2 cellular contexts compared by ENCODE assay signal in the genomic region with DNA sequence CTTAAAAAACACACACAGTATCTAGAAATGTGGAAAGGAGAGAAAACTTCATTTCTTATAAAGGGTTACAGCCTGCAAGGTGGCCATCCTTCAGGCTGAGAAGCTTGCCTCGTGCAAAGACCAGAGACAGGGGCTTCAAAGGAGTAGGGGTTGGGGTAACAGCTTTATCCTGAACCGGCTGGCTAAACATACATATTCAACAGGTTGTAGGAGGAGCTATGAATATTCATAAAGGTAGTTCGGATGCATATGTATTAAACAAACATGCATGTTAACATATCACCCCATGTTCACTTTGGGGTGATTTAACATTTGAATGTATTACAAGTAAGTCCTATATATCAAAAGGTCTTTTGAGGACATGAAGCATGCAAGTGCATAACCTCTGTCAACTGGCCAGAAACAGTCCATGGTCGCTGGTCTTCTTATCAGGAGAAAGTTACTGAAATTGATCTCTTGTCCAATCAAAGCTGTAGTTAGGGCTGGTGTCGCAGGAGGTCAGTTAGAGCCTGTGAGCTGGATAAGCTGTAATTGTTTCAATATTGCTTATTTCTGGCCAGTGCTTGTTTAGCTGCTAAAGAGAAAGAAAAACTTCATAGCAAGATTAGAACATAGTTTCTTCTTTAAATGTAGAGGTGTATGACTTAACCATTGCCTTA.
TF ChIP-seq lines count a peak whose summit lies in the region.

No MANE protein-coding gene starts in this region.

TF ChIP-seq in liver, 16 proteins besides CTCF, POLR2A, EP300 and RAD21:
- no peak for TF ChIP-seq HNF4G (IDR thresholded peaks at IDR 0.05)
- TF ChIP-seq HNF4A (conservative IDR thresholded peaks at IDR 0.05) = peak; percentile 37 to 48
- no peak for TF ChIP-seq FOXA1 (IDR thresholded peaks at IDR 0.05)
- TF ChIP-seq SP1 (IDR thresholded peaks at IDR 0.05) = peak; percentile 39
- TF ChIP-seq, protein P1, sequence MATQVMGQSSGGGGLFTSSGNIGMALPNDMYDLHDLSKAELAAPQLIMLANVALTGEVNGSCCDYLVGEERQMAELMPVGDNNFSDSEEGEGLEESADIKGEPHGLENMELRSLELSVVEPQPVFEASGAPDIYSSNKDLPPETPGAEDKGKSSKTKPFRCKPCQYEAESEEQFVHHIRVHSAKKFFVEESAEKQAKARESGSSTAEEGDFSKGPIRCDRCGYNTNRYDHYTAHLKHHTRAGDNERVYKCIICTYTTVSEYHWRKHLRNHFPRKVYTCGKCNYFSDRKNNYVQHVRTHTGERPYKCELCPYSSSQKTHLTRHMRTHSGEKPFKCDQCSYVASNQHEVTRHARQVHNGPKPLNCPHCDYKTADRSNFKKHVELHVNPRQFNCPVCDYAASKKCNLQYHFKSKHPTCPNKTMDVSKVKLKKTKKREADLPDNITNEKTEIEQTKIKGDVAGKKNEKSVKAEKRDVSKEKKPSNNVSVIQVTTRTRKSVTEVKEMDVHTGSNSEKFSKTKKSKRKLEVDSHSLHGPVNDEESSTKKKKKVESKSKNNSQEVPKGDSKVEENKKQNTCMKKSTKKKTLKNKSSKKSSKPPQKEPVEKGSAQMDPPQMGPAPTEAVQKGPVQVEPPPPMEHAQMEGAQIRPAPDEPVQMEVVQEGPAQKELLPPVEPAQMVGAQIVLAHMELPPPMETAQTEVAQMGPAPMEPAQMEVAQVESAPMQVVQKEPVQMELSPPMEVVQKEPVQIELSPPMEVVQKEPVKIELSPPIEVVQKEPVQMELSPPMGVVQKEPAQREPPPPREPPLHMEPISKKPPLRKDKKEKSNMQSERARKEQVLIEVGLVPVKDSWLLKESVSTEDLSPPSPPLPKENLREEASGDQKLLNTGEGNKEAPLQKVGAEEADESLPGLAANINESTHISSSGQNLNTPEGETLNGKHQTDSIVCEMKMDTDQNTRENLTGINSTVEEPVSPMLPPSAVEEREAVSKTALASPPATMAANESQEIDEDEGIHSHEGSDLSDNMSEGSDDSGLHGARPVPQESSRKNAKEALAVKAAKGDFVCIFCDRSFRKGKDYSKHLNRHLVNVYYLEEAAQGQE (IDR thresholded peaks at IDR 0.05) = no peak
- TF ChIP-seq FOXA2 (IDR thresholded peaks at IDR 0.05) = no peak
- TF ChIP-seq, protein P2, sequence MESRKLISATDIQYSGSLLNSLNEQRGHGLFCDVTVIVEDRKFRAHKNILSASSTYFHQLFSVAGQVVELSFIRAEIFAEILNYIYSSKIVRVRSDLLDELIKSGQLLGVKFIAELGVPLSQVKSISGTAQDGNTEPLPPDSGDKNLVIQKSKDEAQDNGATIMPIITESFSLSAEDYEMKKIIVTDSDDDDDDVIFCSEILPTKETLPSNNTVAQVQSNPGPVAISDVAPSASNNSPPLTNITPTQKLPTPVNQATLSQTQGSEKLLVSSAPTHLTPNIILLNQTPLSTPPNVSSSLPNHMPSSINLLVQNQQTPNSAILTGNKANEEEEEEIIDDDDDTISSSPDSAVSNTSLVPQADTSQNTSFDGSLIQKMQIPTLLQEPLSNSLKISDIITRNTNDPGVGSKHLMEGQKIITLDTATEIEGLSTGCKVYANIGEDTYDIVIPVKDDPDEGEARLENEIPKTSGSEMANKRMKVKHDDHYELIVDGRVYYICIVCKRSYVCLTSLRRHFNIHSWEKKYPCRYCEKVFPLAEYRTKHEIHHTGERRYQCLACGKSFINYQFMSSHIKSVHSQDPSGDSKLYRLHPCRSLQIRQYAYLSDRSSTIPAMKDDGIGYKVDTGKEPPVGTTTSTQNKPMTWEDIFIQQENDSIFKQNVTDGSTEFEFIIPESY (IDR thresholded peaks at IDR 0.05) = no peak
- peak; percentile 54 for TF ChIP-seq NR2F2 (IDR thresholded peaks at IDR 0.05)
- no peak for TF ChIP-seq JUND (IDR thresholded peaks at IDR 0.05)
- TF ChIP-seq RXRA (IDR thresholded peaks at IDR 0.05) = peak; percentile 74 to 81
- TF ChIP-seq YY1 (IDR thresholded peaks at IDR 0.05) = peak; percentile 31
- TF ChIP-seq, protein P3, sequence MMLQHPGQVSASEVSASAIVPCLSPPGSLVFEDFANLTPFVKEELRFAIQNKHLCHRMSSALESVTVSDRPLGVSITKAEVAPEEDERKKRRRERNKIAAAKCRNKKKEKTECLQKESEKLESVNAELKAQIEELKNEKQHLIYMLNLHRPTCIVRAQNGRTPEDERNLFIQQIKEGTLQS (IDR thresholded peaks at IDR 0.05) = no peak
TF ChIP-seq in liver: peak in this region for 5.

TF ChIP-seq in HepG2, 621 proteins besides CTCF, POLR2A, EP300 and RAD21 (continues in another document):
- TF ChIP-seq, protein P4, sequence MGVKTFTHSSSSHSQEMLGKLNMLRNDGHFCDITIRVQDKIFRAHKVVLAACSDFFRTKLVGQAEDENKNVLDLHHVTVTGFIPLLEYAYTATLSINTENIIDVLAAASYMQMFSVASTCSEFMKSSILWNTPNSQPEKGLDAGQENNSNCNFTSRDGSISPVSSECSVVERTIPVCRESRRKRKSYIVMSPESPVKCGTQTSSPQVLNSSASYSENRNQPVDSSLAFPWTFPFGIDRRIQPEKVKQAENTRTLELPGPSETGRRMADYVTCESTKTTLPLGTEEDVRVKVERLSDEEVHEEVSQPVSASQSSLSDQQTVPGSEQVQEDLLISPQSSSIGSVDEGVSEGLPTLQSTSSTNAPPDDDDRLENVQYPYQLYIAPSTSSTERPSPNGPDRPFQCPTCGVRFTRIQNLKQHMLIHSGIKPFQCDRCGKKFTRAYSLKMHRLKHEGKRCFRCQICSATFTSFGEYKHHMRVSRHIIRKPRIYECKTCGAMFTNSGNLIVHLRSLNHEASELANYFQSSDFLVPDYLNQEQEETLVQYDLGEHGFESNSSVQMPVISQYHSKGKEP (CRISPR knock-in tag; IDR thresholded peaks at IDR 0.05) = no peak
- TF ChIP-seq HMGA1 (CRISPR knock-in tag; conservative IDR thresholded peaks at IDR 0.05) (no peak), ZFP41 (CRISPR knock-in tag; IDR thresholded peaks at IDR 0.05; ENCODE audit: borderline replicate concordance) (no peak), ARID2 (CRISPR knock-in tag; IDR thresholded peaks at IDR 0.05; ENCODE audit: borderline replicate concordance) (no peak), CBX2 (IDR thresholded peaks at IDR 0.05; ENCODE audit: low read depth, low read length) (no peak), CBX2 (CRISPR knock-in tag; IDR thresholded peaks at IDR 0.05; ENCODE audit: low read depth) (no peak), MAFG (CRISPR knock-in tag; IDR thresholded peaks at IDR 0.05) (no peak), CREB1 (IDR thresholded peaks at IDR 0.05) (no peak), CREB1 (CRISPR knock-in tag; IDR thresholded peaks at IDR 0.05) (no peak), ZNF431 (CRISPR knock-in tag; IDR thresholded peaks at IDR 0.05; ENCODE audit: borderline replicate concordance, low read depth) (no peak)
- TF ChIP-seq, protein P5, sequence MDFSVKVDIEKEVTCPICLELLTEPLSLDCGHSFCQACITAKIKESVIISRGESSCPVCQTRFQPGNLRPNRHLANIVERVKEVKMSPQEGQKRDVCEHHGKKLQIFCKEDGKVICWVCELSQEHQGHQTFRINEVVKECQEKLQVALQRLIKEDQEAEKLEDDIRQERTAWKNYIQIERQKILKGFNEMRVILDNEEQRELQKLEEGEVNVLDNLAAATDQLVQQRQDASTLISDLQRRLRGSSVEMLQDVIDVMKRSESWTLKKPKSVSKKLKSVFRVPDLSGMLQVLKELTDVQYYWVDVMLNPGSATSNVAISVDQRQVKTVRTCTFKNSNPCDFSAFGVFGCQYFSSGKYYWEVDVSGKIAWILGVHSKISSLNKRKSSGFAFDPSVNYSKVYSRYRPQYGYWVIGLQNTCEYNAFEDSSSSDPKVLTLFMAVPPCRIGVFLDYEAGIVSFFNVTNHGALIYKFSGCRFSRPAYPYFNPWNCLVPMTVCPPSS (IDR thresholded peaks at IDR 0.05) = no peak
- TF ChIP-seq, protein P6, sequence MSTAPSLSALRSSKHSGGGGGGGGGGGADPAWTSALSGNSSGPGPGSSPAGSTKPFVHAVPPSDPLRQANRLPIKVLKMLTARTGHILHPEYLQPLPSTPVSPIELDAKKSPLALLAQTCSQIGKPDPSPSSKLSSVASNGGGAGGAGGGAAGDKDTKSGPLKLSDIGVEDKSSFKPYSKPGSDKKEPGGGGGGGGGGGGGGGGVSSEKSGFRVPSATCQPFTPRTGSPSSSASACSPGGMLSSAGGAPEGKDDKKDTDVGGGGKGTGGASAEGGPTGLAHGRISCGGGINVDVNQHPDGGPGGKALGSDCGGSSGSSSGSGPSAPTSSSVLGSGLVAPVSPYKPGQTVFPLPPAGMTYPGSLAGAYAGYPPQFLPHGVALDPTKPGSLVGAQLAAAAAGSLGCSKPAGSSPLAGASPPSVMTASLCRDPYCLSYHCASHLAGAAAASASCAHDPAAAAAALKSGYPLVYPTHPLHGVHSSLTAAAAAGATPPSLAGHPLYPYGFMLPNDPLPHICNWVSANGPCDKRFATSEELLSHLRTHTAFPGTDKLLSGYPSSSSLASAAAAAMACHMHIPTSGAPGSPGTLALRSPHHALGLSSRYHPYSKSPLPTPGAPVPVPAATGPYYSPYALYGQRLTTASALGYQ (CRISPR knock-in tag; IDR thresholded peaks at IDR 0.05) = no peak
- TF ChIP-seq, protein P7, sequence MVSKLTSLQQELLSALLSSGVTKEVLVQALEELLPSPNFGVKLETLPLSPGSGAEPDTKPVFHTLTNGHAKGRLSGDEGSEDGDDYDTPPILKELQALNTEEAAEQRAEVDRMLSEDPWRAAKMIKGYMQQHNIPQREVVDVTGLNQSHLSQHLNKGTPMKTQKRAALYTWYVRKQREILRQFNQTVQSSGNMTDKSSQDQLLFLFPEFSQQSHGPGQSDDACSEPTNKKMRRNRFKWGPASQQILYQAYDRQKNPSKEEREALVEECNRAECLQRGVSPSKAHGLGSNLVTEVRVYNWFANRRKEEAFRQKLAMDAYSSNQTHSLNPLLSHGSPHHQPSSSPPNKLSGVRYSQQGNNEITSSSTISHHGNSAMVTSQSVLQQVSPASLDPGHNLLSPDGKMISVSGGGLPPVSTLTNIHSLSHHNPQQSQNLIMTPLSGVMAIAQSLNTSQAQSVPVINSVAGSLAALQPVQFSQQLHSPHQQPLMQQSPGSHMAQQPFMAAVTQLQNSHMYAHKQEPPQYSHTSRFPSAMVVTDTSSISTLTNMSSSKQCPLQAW (CRISPR knock-in tag; IDR thresholded peaks at IDR 0.05) = no peak
- TF ChIP-seq, protein P8, sequence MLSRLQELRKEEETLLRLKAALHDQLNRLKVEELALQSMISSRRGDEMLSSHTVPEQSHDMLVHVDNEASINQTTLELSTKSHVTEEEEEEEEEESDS (CRISPR knock-in tag; IDR thresholded peaks at IDR 0.05; ENCODE audit: borderline replicate concordance) = no peak
- TF ChIP-seq, protein P9, sequence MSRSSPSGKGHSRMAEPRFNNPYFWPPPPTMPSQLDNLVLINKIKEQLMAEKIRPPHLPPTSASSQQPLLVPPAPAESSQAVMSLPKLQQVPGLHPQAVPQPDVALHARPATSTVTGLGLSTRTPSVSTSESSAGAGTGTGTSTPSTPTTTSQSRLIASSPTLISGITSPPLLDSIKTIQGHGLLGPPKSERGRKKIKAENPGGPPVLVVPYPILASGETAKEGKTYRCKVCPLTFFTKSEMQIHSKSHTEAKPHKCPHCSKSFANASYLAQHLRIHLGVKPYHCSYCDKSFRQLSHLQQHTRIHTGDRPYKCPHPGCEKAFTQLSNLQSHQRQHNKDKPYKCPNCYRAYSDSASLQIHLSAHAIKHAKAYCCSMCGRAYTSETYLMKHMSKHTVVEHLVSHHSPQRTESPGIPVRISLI (CRISPR knock-in tag; IDR thresholded peaks at IDR 0.05; ENCODE audit: borderline replicate concordance) = no peak
- TF ChIP-seq, protein P10, sequence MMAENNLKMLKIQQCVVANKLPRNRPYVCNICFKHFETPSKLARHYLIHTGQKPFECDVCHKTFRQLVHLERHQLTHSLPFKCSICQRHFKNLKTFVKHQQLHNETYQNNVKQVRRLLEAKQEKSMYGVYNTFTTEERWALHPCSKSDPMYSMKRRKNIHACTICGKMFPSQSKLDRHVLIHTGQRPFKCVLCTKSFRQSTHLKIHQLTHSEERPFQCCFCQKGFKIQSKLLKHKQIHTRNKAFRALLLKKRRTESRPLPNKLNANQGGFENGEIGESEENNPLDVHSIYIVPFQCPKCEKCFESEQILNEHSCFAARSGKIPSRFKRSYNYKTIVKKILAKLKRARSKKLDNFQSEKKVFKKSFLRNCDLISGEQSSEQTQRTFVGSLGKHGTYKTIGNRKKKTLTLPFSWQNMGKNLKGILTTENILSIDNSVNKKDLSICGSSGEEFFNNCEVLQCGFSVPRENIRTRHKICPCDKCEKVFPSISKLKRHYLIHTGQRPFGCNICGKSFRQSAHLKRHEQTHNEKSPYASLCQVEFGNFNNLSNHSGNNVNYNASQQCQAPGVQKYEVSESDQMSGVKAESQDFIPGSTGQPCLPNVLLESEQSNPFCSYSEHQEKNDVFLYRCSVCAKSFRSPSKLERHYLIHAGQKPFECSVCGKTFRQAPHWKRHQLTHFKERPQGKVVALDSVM (CRISPR knock-in tag; IDR thresholded peaks at IDR 0.05) = no peak
- TF ChIP-seq, protein P11, sequence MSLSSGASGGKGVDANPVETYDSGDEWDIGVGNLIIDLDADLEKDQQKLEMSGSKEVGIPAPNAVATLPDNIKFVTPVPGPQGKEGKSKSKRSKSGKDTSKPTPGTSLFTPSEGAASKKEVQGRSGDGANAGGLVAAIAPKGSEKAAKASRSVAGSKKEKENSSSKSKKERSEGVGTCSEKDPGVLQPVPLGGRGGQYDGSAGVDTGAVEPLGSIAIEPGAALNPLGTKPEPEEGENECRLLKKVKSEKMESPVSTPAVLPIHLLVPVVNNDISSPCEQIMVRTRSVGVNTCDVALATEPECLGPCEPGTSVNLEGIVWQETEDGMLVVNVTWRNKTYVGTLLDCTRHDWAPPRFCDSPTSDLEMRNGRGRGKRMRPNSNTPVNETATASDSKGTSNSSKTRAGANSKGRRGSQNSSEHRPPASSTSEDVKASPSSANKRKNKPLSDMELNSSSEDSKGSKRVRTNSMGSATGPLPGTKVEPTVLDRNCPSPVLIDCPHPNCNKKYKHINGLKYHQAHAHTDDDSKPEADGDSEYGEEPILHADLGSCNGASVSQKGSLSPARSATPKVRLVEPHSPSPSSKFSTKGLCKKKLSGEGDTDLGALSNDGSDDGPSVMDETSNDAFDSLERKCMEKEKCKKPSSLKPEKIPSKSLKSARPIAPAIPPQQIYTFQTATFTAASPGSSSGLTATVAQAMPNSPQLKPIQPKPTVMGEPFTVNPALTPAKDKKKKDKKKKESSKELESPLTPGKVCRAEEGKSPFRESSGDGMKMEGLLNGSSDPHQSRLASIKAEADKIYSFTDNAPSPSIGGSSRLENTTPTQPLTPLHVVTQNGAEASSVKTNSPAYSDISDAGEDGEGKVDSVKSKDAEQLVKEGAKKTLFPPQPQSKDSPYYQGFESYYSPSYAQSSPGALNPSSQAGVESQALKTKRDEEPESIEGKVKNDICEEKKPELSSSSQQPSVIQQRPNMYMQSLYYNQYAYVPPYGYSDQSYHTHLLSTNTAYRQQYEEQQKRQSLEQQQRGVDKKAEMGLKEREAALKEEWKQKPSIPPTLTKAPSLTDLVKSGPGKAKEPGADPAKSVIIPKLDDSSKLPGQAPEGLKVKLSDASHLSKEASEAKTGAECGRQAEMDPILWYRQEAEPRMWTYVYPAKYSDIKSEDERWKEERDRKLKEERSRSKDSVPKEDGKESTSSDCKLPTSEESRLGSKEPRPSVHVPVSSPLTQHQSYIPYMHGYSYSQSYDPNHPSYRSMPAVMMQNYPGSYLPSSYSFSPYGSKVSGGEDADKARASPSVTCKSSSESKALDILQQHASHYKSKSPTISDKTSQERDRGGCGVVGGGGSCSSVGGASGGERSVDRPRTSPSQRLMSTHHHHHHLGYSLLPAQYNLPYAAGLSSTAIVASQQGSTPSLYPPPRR (CRISPR knock-in tag; IDR thresholded peaks at IDR 0.05; ENCODE audit: borderline replicate concordance) = no peak
